1 cellular context compared by ENCODE assay signal in the genomic region with DNA sequence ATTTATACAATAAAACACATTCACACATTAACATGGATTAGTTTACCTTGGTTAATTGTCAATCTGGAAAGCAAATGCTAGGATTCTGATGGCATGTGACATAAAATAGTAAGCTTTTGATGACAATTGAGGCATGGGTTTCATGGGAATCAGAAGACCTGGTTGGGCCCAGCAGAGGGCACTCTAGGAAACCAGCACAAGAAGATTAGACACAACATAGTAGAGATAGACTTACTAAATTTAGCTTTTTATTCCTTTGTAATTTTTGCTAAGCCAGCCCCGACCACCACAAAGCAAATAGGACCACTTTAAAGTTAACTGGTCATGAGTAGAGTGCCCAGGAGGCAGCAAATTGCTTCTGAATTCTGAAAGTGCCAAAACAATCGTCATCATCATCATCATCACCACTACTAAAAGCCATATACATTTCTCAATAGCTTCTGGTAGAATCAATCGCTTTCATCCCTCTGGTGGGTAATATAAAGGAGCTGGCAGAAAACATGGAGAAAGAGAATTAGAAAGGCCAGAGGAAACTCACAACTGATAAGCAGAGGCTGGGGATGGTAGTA.
TF ChIP-seq lines count a peak whose summit lies in the region.

No MANE protein-coding gene starts in this region.

TF ChIP-seq in WTC11, 78 proteins besides CTCF, POLR2A, EP300 and RAD21 (continued from another document):
- TF ChIP-seq, protein P1, sequence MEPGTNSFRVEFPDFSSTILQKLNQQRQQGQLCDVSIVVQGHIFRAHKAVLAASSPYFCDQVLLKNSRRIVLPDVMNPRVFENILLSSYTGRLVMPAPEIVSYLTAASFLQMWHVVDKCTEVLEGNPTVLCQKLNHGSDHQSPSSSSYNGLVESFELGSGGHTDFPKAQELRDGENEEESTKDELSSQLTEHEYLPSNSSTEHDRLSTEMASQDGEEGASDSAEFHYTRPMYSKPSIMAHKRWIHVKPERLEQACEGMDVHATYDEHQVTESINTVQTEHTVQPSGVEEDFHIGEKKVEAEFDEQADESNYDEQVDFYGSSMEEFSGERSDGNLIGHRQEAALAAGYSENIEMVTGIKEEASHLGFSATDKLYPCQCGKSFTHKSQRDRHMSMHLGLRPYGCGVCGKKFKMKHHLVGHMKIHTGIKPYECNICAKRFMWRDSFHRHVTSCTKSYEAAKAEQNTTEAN (CRISPR knock-in tag; IDR thresholded peaks at IDR 0.05), result no peak
